In the genomic region with DNA sequence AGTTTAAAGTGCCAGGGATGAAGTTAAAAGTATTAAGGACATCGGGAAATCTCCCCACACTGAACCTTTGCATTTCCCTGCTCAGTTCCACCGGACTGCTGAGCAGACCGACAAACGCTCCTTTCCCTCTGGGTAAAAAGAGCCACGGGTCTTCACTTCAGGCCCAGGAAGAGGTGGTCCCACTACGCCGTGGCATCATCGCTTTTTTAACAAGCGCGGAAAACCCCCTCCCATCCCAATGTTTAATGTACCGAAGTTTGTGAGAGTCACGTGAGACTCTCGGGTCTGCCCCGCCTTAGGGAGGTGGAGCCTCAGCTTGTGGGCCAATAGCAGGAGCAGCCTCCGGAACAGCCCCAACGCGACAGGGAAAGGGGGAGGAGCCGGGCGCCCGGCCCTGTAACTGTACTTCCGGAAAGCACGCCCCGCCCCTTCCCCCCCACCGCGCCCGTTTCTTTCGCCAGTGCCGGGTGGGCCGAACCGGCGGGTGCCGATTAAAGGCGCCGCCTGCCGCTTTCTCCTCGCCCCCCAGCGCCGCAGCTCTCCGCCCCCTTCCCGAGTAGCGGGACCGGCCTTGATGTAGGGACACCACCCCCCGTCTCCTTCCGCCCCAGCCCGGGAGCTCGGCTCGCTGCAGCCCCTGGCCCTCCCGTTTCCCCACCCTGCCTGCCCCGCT, we compare ENCODE assay signal across 8 cellular contexts. TPM values are rescaled to one million over a fixed set of nuclear protein-coding genes. Genes with fewer than 3 reads are reported as not detected.
DNase-seq lines count a peak whose midpoint lies in the region; ATAC-seq and TF ChIP-seq lines count a peak whose summit lies in the region.

No MANE protein-coding gene starts in this region.

- H3K4me3 Mint-ChIP-seq in activated CD4-positive, alpha-beta T cell treated with anti-CD3 and anti-CD28 coated beads for 36 hours: peak overlapping the region; percentile 84

- H3K27me3 ChIP-seq in kidney epithelial cell (ENCODE audit: control insufficient read depth, insufficient read depth, low read length): no peaks in the 10 kb centered on the region

- peak; percentile 44 for ATAC-seq in HG03378 (IDR thresholded peaks at IDR 0.05; ENCODE audit: unreplicated experiment)
- ATAC-seq in activated CD4-positive, alpha-beta T cell treated with anti-CD3 and anti-CD28 coated beads for 36 hours: peak; percentile 72

- H3K36me3 ChIP-seq in kidney epithelial cell (ENCODE audit: control insufficient read depth, insufficient read depth, low read length): no peaks in the 10 kb centered on the region

- no peaks in the 10 kb centered on the region for H3K27me3 Mint-ChIP-seq in activated CD4-positive, alpha-beta T cell treated with anti-CD3 and anti-CD28 coated beads for 36 hours

- CTCF ChIA-PET in activated CD4-positive, alpha-beta T cell treated with anti-CD3 and anti-CD28 coated beads for 36 hours (lab: Charles Lee): interaction anchor here (0.9 to 1.0 kb wide), 3 partner anchors 14 to 170 kb away, joined by 3 read pairs; a partner anchor contains a TSS

- peak overlapping the region; percentile 92 for H3K27ac Mint-ChIP-seq in activated CD4-positive, alpha-beta T cell treated with anti-CD3 and anti-CD28 coated beads for 36 hours

- H3K4me3 ChIP-seq in choroid plexus epithelial cell (ENCODE audit: low read depth, low read length): peak overlapping the region; percentile 85
- peak overlapping the region; percentile 79 for H3K4me3 ChIP-seq in kidney epithelial cell (ENCODE audit: low read depth, low read length)

- peak; percentile 95 for DNase-seq in AG20443 (ENCODE audit: low spot score)
- DNase-seq in NCI-H510A treated with DMSO at 0.1 percent for 48 hours (lab: John Stamatoyannopoulos, UW): peak; percentile 98
- DNase-seq in activated CD4-positive, alpha-beta T cell treated with anti-CD3 and anti-CD28 coated beads for 36 hours: peak; percentile 99
- DNase-seq in choroid plexus epithelial cell (ENCODE audit: low read depth): peak; percentile 99
- peak; percentile 94 for DNase-seq in kidney epithelial cell (ENCODE audit: low read depth)
- peak; percentile 99 for DNase-seq in stimulated activated CD4-positive, alpha-beta T cell treated with anti-CD3 and anti-CD28 coated beads, Interleukin-15, amount 100 ng/mL, for 24 hours

- intact Hi-C loops in activated CD4-positive, alpha-beta T cell treated with anti-CD3 and anti-CD28 coated beads for 36 hours (cut with DNase I, micrococcal nuclease): loop anchor here (1.0 to 10.0 kb wide), 17 partner anchors 72 to 1480 kb away; a partner anchor contains a TSS

- H3K4me1 Mint-ChIP-seq in activated CD4-positive, alpha-beta T cell treated with anti-CD3 and anti-CD28 coated beads for 36 hours: peaks cover 18% of the 10 kb centered on the region

- H3K9me3 Mint-ChIP-seq in activated CD4-positive, alpha-beta T cell treated with anti-CD3 and anti-CD28 coated beads for 36 hours (ENCODE audit: low read depth): no peaks in the 10 kb centered on the region

- TF ChIP-seq CTCF in choroid plexus epithelial cell (conservative IDR thresholded peaks at IDR 0.05; ENCODE audit: low read depth, low read length) (no peak), kidney epithelial cell (IDR thresholded peaks at IDR 0.05; ENCODE audit: insufficient read depth, low read length, poor library complexity, severe bottlenecking) (no peak)

- POLR2A ChIA-PET in activated CD4-positive, alpha-beta T cell treated with anti-CD3 and anti-CD28 coated beads for 36 hours (lab: Charles Lee): interaction anchor here (0.6 to 1.1 kb wide), 4 partner anchors 17 to 274 kb away, joined by 3 to 5 read pairs (median 4); no protein-coding TSS in a partner anchor

- peak; percentile 70 for TF ChIP-seq POLR2A in GM19099 (IDR thresholded peaks at IDR 0.05; ENCODE audit: extremely low read depth, insufficient read length, low read depth)

- peaks cover 18% of the 10 kb centered on the region for H3K36me3 Mint-ChIP-seq in activated CD4-positive, alpha-beta T cell treated with anti-CD3 and anti-CD28 coated beads for 36 hours (ENCODE audit: low read depth)

RNA-seq across cellular contexts. Expression of a gene that starts 2.3 kb away (rescaled TPM):
- total RNA-seq in activated CD4-positive, alpha-beta T cell treated with anti-CD3 and anti-CD28 coated beads for 36 hours: 10 to 100 TPM; 37.8 to 39.1 TPM
- total RNA-seq in kidney epithelial cell: 393 and 426 TPM in 2 replicates

Comparison
In these comparisons a context has a peak if more than half of its experiments do, and no peak if none do; other contexts are left out.
1. Peak in every context shown above with its lines: DNase-seq, ATAC-seq and H3K4me3 ChIP-seq.